ENCODE assay signal across 8 cellular contexts in the genomic region with DNA sequence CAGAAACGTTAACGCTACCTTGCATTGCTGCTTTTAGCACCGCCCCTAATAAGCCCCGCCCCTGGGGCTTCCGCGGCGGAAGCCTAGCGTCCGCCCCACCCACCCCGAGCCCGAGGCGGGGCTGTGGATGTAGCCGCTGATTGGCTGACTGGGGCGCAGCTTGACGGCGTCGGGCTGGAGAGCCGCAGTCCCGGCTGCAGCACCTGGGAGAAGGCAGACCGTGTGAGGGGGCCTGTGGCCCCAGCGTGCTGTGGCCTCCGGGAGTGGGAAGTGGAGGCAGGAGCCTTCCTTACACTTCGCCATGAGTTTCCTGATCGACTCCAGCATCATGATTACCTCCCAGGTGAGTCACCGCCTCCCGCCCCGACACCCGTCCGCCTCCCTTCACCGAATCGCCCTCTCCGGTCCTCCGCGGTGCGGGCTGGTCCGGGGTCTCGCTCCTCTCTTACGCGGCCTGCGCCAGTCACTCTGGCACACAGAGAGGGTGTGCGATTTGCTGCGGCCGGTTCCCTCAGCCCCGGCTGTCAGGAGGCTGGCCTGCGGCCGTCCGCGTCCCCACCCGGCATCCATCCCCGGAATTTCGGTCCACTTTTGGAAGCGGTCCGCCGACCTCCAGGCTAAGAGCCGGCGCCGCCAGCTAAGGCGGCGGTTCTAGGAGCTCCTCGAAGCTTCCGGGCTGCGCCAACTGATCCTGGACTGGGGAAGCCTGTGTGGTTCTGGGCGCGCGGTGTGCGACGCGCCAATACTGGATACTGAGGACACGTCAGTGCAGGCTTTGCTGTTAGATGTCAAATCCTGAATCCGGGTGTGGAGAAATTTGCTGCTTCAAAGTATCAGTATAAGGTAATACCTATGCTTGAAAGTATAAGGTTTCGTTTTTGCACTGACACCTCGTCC. TPM values are rescaled to one million over a fixed set of nuclear protein-coding genes. Genes with fewer than 3 reads are reported as not detected.
DNase-seq lines count a peak whose midpoint lies in the region; ATAC-seq, FAIRE-seq and TF ChIP-seq lines count a peak whose summit lies in the region.
"Not testable (repeated sequence)": the region's sequence is repeated elsewhere in the genome, so short reads cannot be mapped to it uniquely, and the experiment has no call there.

A gene (plus strand): TSS at position 185 of the 897 bp plus-strand sequence. CDS start 117 bp downstream, at position 302.

- not testable (repeated sequence) for H3K9me1 ChIP-seq in keratinocyte (ENCODE audit: control insufficient read depth, extremely low read depth, insufficient read depth, low read length)

- not testable (repeated sequence) for H3K9me3 ChIP-seq in keratinocyte (ENCODE audit: control insufficient read depth, low read depth, low read length)

- FAIRE-seq in keratinocyte (lab: Jason Lieb, UNC), result not testable (repeated sequence)

- H3K9ac ChIP-seq in keratinocyte (ENCODE audit: control insufficient read depth, extremely low read depth, insufficient read depth, low read length), result peak within 1 kb of the TSS; percentile 80

- H2AFZ ChIP-seq in keratinocyte (ENCODE audit: control insufficient read depth, low read length), result peak within 1 kb of the TSS; percentile 82

- dilution Hi-C loops in keratinocyte (cut with MboI; ENCODE audit: extremely low pct_ligation_motif_present, low sequenced_read_pairs), result not testable (repeated sequence)

- H3K27me3 ChIP-seq in keratinocyte (ENCODE audit: control insufficient read depth, extremely low read depth, insufficient read depth, low read length), result not testable (repeated sequence)

- H3K36me3 ChIP-seq in keratinocyte (ENCODE audit: control insufficient read depth in 2 of 2, extremely low read depth in 1 of 2, insufficient read depth in 2 of 2, low read length in 2 of 2), result not testable (repeated sequence)

- peak within 1 kb of the TSS; percentile 70 to 76 (median 76) for H3K4me3 ChIP-seq in keratinocyte (ENCODE audit: control insufficient read depth in 2 of 3, extremely low read depth in 1 of 3, insufficient read depth in 2 of 3, low read depth in 1 of 3, low read length in 3 of 3)

- not testable (repeated sequence) for H3K79me2 ChIP-seq in keratinocyte (ENCODE audit: control insufficient read depth, insufficient read depth, low read length)

- H3K4me1 ChIP-seq in keratinocyte (ENCODE audit: control insufficient read depth, extremely low read depth, insufficient read depth, low read length), result not testable (repeated sequence)

- peak; percentile 52 for DNase-seq in AG09319 (ENCODE audit: extremely low read depth, low read depth)
- DNase-seq in NCI-H446 (lab: John Stamatoyannopoulos, UW), result peak; percentile 67 to 92
- DNase-seq in cerebellar nuclear complex (lab: John Stamatoyannopoulos, UW), result peak; percentile 67 to 87
- peak; percentile 45 for DNase-seq in keratinocyte (ENCODE audit: low read depth, low spot score)
- DNase-seq in stimulated activated CD4-positive, alpha-beta T cell treated with anti-CD3 and anti-CD28 coated beads, Interleukin-12 subunit alpha, Interleukin-12 subunit beta, amount 100 ng/mL, for 48 hours (ENCODE audit: low read depth in 2 of 3, low spot score in 1 of 3), result peak; percentile 83 to 86 (median 85)

- peak within 1 kb of the TSS; percentile 77 for H3K4me2 ChIP-seq in keratinocyte (ENCODE audit: control insufficient read depth, extremely low read depth, insufficient read depth, low read depth, low read length)

- H4K20me1 ChIP-seq in keratinocyte (ENCODE audit: control insufficient read depth, extremely low read depth, insufficient read depth, low read length), result not testable (repeated sequence)

- H3K27ac ChIP-seq in keratinocyte (ENCODE audit: control insufficient read depth, insufficient read depth, low read length), result peak within 1 kb of the TSS; percentile 67

- peak; percentile 97 for ATAC-seq in GM19035 (IDR thresholded peaks at IDR 0.05; ENCODE audit: unreplicated experiment)
- peak; percentile 98 for ATAC-seq in HG03354 (IDR thresholded peaks at IDR 0.05; ENCODE audit: poor library complexity, severe bottlenecking, unreplicated experiment)
- peak; percentile 98 to 99 for ATAC-seq in activated CD4-positive, CD25-positive, alpha-beta regulatory T cell treated with anti-CD3 and anti-CD28 coated beads, Interleukin-2, amount 50 U/mL, for 24 hours

- not testable (repeated sequence) for TF ChIP-seq CTCF in AG09319 (IDR thresholded peaks at IDR 0.05; ENCODE audit: low read depth, low read length); keratinocyte (optimal IDR thresholded peaks at IDR 0.05 in 1 of 3, IDR thresholded peaks at IDR 0.05 in 1 of 3, conservative IDR thresholded peaks at IDR 0.05 in 1 of 3; ENCODE audit: extremely low read depth in 1 of 3, insufficient read depth in 2 of 3, low read length in 3 of 3)

RNA-seq across cellular contexts. Expression of the gene that starts here (rescaled TPM):
- polyA plus RNA-seq in keratinocyte, result 13.0 to 34.0 TPM (median 26.7 TPM) in 3 replicates
- 6.5 TPM for polyA plus RNA-seq in keratinocyte (2011; ENCODE audit: low read depth)
- 6.6 and 13.0 TPM in 2 replicates for polyA plus RNA-seq in keratinocyte (2011; cell fraction: cytosol; rRNA removed)
- 28.1 and 36.5 TPM in 2 replicates for polyA plus RNA-seq in keratinocyte (2011; cell fraction: nucleus; rRNA removed)
- polyA plus RNA-seq in keratinocyte (2012; ENCODE audit: low replicate concordance), result 9.4 and 11.0 TPM in 2 replicates
- 14.3 to 54.4 TPM (median 33.5 TPM) in 3 replicates for polyA minus RNA-seq in keratinocyte
- polyA minus RNA-seq in keratinocyte (2011; cell fraction: cytosol; rRNA and poly(A)+ RNA removed), result 11.5 TPM
- 17.0 and 49.3 TPM in 2 replicates for polyA minus RNA-seq in keratinocyte (2011; cell fraction: nucleus; rRNA and poly(A)+ RNA removed)

Comparison
In these comparisons a context has a peak if more than half of its experiments do, and no peak if none do; other contexts are left out.
1. Peak in every context shown above with its lines: DNase-seq, ATAC-seq, H3K4me3 ChIP-seq and H3K27ac ChIP-seq.